Comparison of ENCODE assay signal across 15 cellular contexts in the genomic region with DNA sequence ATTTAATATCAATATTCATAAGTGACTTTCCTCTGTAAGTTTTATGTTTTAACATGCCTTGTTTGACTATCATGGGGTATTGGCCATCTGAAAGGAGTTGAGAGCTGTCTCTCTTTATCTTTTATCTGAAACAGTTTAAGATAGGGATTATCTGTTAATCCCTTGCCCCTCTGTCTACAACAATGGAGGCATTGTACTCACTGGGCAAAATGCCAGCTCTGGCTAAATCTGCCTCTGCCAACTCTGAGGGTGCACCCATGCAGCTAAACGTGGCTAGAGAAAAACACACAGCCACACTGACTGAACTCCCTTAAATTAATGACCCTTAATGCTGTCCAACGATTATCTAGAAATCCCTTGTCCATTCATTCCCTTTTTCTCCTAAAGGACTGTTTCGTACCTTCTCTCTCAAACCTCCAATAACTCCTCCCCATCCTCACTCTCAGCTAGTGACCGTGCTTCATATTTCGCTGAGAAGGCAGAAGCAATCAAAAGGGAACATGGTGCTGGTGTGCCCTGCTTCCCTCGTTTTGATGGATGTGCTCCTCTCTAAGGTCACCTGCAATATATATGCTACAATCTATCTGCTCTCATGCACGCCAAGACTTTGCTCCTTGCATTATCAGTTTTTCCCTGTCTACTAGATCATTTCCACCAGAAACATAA. TPM values are rescaled to one million over a fixed set of nuclear protein-coding genes. Genes with fewer than 3 reads are reported as not detected.
DNase-seq lines count a peak whose midpoint lies in the region; ATAC-seq and TF ChIP-seq lines count a peak whose summit lies in the region.
"Had no signal": no experiment of that assay in that cellular context is flagged by ENCODE, and none has a peak within 500 bp of the region (broad histone marks: within the 10 kb centered on the region; RNA-seq: fewer than 3 reads in every experiment).

No MANE protein-coding gene starts in this region.

- TF ChIP-seq CTCF in colonic mucosa (IDR thresholded peaks at IDR 0.05) (no peak), GM10266 (IDR thresholded peaks at IDR 0.05; ENCODE audit: control insufficient read depth, insufficient read depth, low read depth, missing control alignments) (no peak)

- H3K36me3 ChIP-seq in colonic mucosa: no peaks in the 10 kb centered on the region
- H3K36me3 ChIP-seq: esophagus muscularis mucosa, tibial artery had no signal

- intact Hi-C loops in colonic mucosa (cut with DNase I): no loop called here

- H3K27me3 ChIP-seq in colonic mucosa: no peaks in the 10 kb centered on the region
- H3K27me3 ChIP-seq: esophagus muscularis mucosa, tibial artery had no signal

- no peaks in the 10 kb centered on the region for H3K9me3 ChIP-seq in colonic mucosa
- H3K9me3 ChIP-seq: esophagus muscularis mucosa, tibial artery had no signal

- H3K27ac ChIP-seq in colonic mucosa: no peak overlapping the region
- H3K27ac ChIP-seq: 22Rv1, esophagus muscularis mucosa, KMS-11, tibial artery had no signal

- DNase-seq in DMS 273 (lab: John Stamatoyannopoulos, UW; ENCODE audit: unreplicated experiment) (peak; percentile 13), DMS 273 treated with DMSO at 0.1 percent for 48 hours (lab: John Stamatoyannopoulos, UW) (no peak), NCI-H2196 treated with DMSO at 0.1 percent for 48 hours (lab: John Stamatoyannopoulos, UW; ENCODE audit: unreplicated experiment) (peak; percentile 4), colonic mucosa (peak; percentile 53), putamen (ENCODE audit: low spot score) (peak; percentile 38), GM10266 (ENCODE audit: extremely low spot score) (no peak)
- DNase-seq: activated CD4-positive, alpha-beta T cell treated with anti-CD3 and anti-CD28 coated beads, Interleukin-2, amount 10 ng/mL, durations not matched to agents 7 days and 5 days; activated naive CD4-positive, alpha-beta T cell treated with anti-CD3 and anti-CD28 coated beads for 36 hours; DND-41; tibial artery had no signal

- ATAC-seq in esophagus mucosa (no peak), GM18873 (IDR thresholded peaks at IDR 0.05; ENCODE audit: low FRiP score, unreplicated experiment) (no peak)

- no peak overlapping the region for H3K9ac ChIP-seq in colonic mucosa (ENCODE audit: low read depth in 2 of 2, low read length in 2 of 2)
- H3K9ac ChIP-seq: KMS-11 had no signal

- H3K4me1 ChIP-seq in colonic mucosa: no peaks in the 10 kb centered on the region
- H3K4me1 ChIP-seq: esophagus muscularis mucosa, tibial artery had no signal

- no peak overlapping the region for H3K4me3 ChIP-seq in colonic mucosa
- H3K4me3 ChIP-seq: esophagus muscularis mucosa, tibial artery had no signal

RNA-seq across cellular contexts. Expression of a gene that starts 10.3 kb away (rescaled TPM):
- total RNA-seq in colonic mucosa: 10 to 100 TPM; 22.8 to 38.6 TPM
- total RNA-seq in esophagus mucosa: 8.8 TPM

Comparison
In these comparisons a context has a peak if more than half of its experiments do, and no peak if none do; other contexts are left out.
1. DNase-seq: peak in DMS 273 (single experiment), NCI-H2196 treated with DMSO at 0.1 percent for 48 hours (single experiment), colonic mucosa (single experiment) and putamen (single experiment); none in DMS 273 treated with DMSO at 0.1 percent for 48 hours (single experiment) and GM10266 (single experiment).